ENCODE assay signal across 1 cellular context in the genomic region with DNA sequence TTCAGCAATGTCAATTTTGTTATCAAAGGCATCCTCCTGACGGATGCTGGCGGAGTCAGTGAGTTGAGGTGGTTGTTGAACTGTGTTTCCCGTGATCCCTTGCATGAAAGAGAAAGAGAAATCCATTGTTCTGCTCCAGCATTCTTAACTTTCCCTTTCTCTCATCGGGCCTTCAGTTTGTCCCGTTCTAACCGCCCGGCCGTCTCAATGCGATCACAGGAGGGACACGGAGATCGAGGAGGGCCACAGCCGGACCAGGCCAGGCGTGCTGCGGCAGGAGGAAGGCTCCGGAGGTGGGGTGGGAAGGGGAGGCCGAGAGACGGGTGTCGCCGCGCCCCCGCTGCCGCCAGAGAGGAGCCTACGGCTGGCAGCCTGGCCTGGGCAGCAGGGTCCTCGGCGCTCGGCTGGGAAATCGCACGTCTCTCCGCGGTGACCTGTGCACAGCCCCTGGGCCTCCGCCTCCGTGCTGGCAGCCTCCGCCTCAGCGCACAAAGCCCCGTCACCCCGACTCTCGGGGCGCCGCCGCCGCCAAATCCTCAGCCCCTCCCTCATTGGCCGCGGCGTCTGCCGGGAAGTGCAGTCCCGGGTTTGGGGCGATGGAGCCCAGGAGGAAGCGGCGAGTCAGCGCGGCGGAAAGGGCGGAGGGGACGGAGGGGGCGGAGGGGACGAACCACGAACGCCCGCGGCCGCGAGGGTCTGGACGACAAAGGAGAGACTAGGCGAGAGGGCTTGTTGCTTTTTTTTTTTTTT.
TF ChIP-seq lines count a peak whose summit lies in the region.

No MANE protein-coding gene starts in this region.

TF ChIP-seq in WTC11, 78 proteins besides CTCF, POLR2A, EP300 and RAD21 (continued from another document and continues in another):
- TF ChIP-seq, protein P1, sequence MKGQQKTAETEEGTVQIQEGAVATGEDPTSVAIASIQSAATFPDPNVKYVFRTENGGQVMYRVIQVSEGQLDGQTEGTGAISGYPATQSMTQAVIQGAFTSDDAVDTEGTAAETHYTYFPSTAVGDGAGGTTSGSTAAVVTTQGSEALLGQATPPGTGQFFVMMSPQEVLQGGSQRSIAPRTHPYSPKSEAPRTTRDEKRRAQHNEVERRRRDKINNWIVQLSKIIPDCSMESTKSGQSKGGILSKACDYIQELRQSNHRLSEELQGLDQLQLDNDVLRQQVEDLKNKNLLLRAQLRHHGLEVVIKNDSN (CRISPR knock-in tag; IDR thresholded peaks at IDR 0.05), result no peak
- no peak for TF ChIP-seq ZNF671 (CRISPR knock-in tag; IDR thresholded peaks at IDR 0.05)
- no peak; the same call in 1 of the 2 replicates for TF ChIP-seq TEAD1 (CRISPR knock-in tag; IDR thresholded peaks at IDR 0.05)
- peak; percentile 81; the same call in 1 of the 2 replicates for TF ChIP-seq ZBTB21 (CRISPR knock-in tag; IDR thresholded peaks at IDR 0.05; ENCODE audit: borderline replicate concordance)
- no peak; the same call in 1 of the 2 replicates for TF ChIP-seq ESRRA (CRISPR knock-in tag; IDR thresholded peaks at IDR 0.05; ENCODE audit: borderline replicate concordance)
- TF ChIP-seq MXD4 (CRISPR knock-in tag; IDR thresholded peaks at IDR 0.05; ENCODE audit: borderline replicate concordance), result no peak
- no peak for TF ChIP-seq CREM (CRISPR knock-in tag; IDR thresholded peaks at IDR 0.05)
- TF ChIP-seq ATF1 (CRISPR knock-in tag; IDR thresholded peaks at IDR 0.05), result no peak
- no peak for TF ChIP-seq MYBL2 (CRISPR knock-in tag; IDR thresholded peaks at IDR 0.05)
- TF ChIP-seq SMAD4 (CRISPR knock-in tag; IDR thresholded peaks at IDR 0.05), result no peak
- TF ChIP-seq, protein P2, sequence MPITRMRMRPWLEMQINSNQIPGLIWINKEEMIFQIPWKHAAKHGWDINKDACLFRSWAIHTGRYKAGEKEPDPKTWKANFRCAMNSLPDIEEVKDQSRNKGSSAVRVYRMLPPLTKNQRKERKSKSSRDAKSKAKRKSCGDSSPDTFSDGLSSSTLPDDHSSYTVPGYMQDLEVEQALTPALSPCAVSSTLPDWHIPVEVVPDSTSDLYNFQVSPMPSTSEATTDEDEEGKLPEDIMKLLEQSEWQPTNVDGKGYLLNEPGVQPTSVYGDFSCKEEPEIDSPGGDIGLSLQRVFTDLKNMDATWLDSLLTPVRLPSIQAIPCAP (CRISPR knock-in tag; IDR thresholded peaks at IDR 0.05), result no peak
- no peak for TF ChIP-seq GRHL2 (CRISPR knock-in tag; IDR thresholded peaks at IDR 0.05; ENCODE audit: insufficient replicate concordance, severe bottlenecking)
- TF ChIP-seq NR2C2 (CRISPR knock-in tag; IDR thresholded peaks at IDR 0.05), result no peak
- TF ChIP-seq, protein P3, sequence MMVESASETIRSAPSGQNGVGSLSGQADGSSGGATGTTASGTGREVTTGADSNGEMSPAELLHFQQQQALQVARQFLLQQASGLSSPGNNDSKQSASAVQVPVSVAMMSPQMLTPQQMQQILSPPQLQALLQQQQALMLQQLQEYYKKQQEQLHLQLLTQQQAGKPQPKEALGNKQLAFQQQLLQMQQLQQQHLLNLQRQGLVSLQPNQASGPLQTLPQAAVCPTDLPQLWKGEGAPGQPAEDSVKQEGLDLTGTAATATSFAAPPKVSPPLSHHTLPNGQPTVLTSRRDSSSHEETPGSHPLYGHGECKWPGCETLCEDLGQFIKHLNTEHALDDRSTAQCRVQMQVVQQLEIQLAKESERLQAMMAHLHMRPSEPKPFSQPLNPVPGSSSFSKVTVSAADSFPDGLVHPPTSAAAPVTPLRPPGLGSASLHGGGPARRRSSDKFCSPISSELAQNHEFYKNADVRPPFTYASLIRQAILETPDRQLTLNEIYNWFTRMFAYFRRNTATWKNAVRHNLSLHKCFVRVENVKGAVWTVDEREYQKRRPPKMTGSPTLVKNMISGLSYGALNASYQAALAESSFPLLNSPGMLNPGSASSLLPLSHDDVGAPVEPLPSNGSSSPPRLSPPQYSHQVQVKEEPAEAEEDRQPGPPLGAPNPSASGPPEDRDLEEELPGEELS (CRISPR knock-in tag; IDR thresholded peaks at IDR 0.05), result no peak; the same call in 1 of the 2 replicates
- TF ChIP-seq, protein P4, sequence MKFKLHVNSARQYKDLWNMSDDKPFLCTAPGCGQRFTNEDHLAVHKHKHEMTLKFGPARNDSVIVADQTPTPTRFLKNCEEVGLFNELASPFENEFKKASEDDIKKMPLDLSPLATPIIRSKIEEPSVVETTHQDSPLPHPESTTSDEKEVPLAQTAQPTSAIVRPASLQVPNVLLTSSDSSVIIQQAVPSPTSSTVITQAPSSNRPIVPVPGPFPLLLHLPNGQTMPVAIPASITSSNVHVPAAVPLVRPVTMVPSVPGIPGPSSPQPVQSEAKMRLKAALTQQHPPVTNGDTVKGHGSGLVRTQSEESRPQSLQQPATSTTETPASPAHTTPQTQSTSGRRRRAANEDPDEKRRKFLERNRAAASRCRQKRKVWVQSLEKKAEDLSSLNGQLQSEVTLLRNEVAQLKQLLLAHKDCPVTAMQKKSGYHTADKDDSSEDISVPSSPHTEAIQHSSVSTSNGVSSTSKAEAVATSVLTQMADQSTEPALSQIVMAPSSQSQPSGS (CRISPR knock-in tag; IDR thresholded peaks at IDR 0.05; ENCODE audit: borderline replicate concordance, low read depth), result no peak
- TF ChIP-seq, protein P5, sequence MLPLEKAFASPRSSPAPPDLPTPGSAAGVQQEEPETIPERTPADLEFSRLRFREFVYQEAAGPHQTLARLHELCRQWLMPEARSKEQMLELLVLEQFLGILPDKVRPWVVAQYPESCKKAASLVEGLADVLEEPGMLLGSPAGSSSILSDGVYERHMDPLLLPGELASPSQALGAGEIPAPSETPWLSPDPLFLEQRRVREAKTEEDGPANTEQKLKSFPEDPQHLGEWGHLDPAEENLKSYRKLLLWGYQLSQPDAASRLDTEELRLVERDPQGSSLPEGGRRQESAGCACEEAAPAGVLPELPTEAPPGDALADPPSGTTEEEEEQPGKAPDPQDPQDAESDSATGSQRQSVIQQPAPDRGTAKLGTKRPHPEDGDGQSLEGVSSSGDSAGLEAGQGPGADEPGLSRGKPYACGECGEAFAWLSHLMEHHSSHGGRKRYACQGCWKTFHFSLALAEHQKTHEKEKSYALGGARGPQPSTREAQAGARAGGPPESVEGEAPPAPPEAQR (CRISPR knock-in tag; IDR thresholded peaks at IDR 0.05), result no peak
- no peak for TF ChIP-seq ZNF232 (CRISPR knock-in tag; IDR thresholded peaks at IDR 0.05)
- TF ChIP-seq, protein P6, sequence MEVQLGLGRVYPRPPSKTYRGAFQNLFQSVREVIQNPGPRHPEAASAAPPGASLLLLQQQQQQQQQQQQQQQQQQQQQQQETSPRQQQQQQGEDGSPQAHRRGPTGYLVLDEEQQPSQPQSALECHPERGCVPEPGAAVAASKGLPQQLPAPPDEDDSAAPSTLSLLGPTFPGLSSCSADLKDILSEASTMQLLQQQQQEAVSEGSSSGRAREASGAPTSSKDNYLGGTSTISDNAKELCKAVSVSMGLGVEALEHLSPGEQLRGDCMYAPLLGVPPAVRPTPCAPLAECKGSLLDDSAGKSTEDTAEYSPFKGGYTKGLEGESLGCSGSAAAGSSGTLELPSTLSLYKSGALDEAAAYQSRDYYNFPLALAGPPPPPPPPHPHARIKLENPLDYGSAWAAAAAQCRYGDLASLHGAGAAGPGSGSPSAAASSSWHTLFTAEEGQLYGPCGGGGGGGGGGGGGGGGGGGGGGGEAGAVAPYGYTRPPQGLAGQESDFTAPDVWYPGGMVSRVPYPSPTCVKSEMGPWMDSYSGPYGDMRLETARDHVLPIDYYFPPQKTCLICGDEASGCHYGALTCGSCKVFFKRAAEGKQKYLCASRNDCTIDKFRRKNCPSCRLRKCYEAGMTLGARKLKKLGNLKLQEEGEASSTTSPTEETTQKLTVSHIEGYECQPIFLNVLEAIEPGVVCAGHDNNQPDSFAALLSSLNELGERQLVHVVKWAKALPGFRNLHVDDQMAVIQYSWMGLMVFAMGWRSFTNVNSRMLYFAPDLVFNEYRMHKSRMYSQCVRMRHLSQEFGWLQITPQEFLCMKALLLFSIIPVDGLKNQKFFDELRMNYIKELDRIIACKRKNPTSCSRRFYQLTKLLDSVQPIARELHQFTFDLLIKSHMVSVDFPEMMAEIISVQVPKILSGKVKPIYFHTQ (CRISPR knock-in tag; IDR thresholded peaks at IDR 0.05), result no peak
- TF ChIP-seq, protein P7, sequence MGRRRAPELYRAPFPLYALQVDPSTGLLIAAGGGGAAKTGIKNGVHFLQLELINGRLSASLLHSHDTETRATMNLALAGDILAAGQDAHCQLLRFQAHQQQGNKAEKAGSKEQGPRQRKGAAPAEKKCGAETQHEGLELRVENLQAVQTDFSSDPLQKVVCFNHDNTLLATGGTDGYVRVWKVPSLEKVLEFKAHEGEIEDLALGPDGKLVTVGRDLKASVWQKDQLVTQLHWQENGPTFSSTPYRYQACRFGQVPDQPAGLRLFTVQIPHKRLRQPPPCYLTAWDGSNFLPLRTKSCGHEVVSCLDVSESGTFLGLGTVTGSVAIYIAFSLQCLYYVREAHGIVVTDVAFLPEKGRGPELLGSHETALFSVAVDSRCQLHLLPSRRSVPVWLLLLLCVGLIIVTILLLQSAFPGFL (CRISPR knock-in tag; IDR thresholded peaks at IDR 0.05; ENCODE audit: borderline replicate concordance), result no peak
- TF ChIP-seq, protein P8, sequence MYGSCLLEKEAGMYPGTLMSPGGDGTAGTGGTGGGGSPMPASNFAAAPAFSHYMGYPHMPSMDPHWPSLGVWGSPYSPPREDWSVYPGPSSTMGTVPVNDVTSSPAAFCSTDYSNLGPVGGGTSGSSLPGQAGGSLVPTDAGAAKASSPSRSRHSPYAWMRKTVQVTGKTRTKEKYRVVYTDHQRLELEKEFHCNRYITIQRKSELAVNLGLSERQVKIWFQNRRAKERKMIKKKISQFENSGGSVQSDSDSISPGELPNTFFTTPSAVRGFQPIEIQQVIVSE (CRISPR knock-in tag; IDR thresholded peaks at IDR 0.05; ENCODE audit: borderline replicate concordance), result no peak
- no peak for TF ChIP-seq ZNF396 (CRISPR knock-in tag; IDR thresholded peaks at IDR 0.05; ENCODE audit: borderline replicate concordance)
- TF ChIP-seq ZNF138 (CRISPR knock-in tag; conservative IDR thresholded peaks at IDR 0.05), result no peak
- TF ChIP-seq JAZF1 (CRISPR knock-in tag; IDR thresholded peaks at IDR 0.05), result no peak
- TF ChIP-seq, protein P9, sequence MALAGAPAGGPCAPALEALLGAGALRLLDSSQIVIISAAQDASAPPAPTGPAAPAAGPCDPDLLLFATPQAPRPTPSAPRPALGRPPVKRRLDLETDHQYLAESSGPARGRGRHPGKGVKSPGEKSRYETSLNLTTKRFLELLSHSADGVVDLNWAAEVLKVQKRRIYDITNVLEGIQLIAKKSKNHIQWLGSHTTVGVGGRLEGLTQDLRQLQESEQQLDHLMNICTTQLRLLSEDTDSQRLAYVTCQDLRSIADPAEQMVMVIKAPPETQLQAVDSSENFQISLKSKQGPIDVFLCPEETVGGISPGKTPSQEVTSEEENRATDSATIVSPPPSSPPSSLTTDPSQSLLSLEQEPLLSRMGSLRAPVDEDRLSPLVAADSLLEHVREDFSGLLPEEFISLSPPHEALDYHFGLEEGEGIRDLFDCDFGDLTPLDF (CRISPR knock-in tag; IDR thresholded peaks at IDR 0.05), result no peak
- TF ChIP-seq, protein P10, sequence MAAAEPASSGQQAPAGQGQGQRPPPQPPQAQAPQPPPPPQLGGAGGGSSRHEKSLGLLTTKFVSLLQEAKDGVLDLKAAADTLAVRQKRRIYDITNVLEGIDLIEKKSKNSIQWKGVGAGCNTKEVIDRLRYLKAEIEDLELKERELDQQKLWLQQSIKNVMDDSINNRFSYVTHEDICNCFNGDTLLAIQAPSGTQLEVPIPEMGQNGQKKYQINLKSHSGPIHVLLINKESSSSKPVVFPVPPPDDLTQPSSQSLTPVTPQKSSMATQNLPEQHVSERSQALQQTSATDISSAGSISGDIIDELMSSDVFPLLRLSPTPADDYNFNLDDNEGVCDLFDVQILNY (CRISPR knock-in tag; IDR thresholded peaks at IDR 0.05), result peak; percentile 66; the same call in 1 of the 2 replicates
- TF ChIP-seq, protein P11, sequence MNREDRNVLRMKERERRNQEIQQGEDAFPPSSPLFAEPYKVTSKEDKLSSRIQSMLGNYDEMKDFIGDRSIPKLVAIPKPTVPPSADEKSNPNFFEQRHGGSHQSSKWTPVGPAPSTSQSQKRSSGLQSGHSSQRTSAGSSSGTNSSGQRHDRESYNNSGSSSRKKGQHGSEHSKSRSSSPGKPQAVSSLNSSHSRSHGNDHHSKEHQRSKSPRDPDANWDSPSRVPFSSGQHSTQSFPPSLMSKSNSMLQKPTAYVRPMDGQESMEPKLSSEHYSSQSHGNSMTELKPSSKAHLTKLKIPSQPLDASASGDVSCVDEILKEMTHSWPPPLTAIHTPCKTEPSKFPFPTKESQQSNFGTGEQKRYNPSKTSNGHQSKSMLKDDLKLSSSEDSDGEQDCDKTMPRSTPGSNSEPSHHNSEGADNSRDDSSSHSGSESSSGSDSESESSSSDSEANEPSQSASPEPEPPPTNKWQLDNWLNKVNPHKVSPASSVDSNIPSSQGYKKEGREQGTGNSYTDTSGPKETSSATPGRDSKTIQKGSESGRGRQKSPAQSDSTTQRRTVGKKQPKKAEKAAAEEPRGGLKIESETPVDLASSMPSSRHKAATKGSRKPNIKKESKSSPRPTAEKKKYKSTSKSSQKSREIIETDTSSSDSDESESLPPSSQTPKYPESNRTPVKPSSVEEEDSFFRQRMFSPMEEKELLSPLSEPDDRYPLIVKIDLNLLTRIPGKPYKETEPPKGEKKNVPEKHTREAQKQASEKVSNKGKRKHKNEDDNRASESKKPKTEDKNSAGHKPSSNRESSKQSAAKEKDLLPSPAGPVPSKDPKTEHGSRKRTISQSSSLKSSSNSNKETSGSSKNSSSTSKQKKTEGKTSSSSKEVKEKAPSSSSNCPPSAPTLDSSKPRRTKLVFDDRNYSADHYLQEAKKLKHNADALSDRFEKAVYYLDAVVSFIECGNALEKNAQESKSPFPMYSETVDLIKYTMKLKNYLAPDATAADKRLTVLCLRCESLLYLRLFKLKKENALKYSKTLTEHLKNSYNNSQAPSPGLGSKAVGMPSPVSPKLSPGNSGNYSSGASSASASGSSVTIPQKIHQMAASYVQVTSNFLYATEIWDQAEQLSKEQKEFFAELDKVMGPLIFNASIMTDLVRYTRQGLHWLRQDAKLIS (CRISPR knock-in tag; IDR thresholded peaks at IDR 0.05; ENCODE audit: borderline replicate concordance), result no peak
- no peak for TF ChIP-seq ZNF317 (CRISPR knock-in tag; IDR thresholded peaks at IDR 0.05; ENCODE audit: borderline replicate concordance, low read depth)
- no peak for TF ChIP-seq NR3C1 (CRISPR knock-in tag; conservative IDR thresholded peaks at IDR 0.05; ENCODE audit: low read depth)
- no peak for TF ChIP-seq ZNF416 (CRISPR knock-in tag; IDR thresholded peaks at IDR 0.05)
- no peak for TF ChIP-seq GTF2I (CRISPR knock-in tag; conservative IDR thresholded peaks at IDR 0.05)
- TF ChIP-seq, protein P12, sequence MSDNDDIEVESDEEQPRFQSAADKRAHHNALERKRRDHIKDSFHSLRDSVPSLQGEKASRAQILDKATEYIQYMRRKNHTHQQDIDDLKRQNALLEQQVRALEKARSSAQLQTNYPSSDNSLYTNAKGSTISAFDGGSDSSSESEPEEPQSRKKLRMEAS (CRISPR knock-in tag; IDR thresholded peaks at IDR 0.05), result peak; percentile 75
- TF ChIP-seq, protein P13, sequence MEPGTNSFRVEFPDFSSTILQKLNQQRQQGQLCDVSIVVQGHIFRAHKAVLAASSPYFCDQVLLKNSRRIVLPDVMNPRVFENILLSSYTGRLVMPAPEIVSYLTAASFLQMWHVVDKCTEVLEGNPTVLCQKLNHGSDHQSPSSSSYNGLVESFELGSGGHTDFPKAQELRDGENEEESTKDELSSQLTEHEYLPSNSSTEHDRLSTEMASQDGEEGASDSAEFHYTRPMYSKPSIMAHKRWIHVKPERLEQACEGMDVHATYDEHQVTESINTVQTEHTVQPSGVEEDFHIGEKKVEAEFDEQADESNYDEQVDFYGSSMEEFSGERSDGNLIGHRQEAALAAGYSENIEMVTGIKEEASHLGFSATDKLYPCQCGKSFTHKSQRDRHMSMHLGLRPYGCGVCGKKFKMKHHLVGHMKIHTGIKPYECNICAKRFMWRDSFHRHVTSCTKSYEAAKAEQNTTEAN (CRISPR knock-in tag; IDR thresholded peaks at IDR 0.05), result no peak
